In the genomic region with DNA sequence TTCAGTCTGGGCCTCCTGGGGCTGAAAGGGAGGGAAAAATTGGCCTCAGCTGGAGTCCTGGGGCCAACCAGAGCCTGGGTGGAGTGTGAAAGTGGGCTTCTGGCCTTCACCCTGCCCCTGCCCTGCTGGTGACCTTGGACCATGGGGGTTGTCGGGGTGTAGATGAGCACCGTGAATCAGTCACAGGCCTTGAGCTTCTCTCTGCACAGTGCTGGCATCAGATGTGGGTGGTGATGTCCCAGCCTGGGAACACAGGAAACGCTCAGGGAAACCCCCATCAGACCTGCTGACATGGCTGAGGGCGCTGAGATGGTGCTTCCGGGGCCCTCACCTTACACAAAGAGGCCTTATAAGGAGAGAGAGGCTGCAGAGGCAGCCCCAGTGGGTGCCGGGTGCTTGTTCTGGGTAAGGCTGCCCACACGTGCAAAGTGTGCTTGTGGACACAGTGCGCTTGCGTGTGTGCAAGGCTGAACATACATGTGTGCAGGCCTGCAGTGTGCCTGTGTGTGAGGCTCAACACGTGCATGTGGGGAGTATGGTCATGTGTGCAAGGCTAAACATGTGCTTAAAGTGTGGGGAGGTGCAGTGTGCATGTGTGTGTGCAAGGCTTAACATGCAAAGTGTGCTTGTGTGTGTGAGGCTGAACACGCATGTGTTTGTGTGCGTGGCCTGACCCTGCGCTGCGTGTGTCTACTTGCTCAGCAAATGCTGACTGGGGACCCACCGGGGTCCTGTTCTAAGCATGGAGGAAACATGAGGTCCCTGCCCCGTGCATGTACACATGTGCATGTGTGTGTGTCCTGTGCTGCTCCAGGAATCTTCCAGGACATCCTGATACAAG, we compare ENCODE assay signal across 8 cellular contexts. TPM values are rescaled to one million over a fixed set of nuclear protein-coding genes. Genes with fewer than 3 reads are reported as not detected.
DNase-seq lines count a peak whose midpoint lies in the region; ATAC-seq and TF ChIP-seq lines count a peak whose summit lies in the region.

No MANE protein-coding gene starts in this region.

- H3K27me3 ChIP-seq in mesenchymal stem cell (ENCODE audit: control insufficient read depth in 1 of 2, insufficient read depth in 1 of 2, low read length in 2 of 2), result no peaks in the 10 kb centered on the region

- H2BK120ac ChIP-seq in mesenchymal stem cell (ENCODE audit: low read depth, low read length), result no peak overlapping the region

- H3K4me3 ChIP-seq in GM12865 (ENCODE audit: low read depth, low read length) (peak overlapping the region; percentile 77), mesenchymal stem cell (ENCODE audit: insufficient read depth in 1 of 2, low read depth in 1 of 2, low read length in 2 of 2) (peak overlapping the region in 1 of 2 experiments; percentile 69)

- no peak overlapping the region for H3K4ac ChIP-seq in mesenchymal stem cell (ENCODE audit: low read depth in 1 of 2, low read length in 2 of 2)

- POLR2A ChIA-PET in RWPE1 (lab: Yijun Ruan, JAX; ENCODE audit: low non-redundant PET), result no interaction called here

- peak overlapping the region in 1 of 2 experiments; percentile 63 for H3K18ac ChIP-seq in mesenchymal stem cell (ENCODE audit: low read depth in 1 of 2, low read length in 2 of 2)

- H3K36me3 Mint-ChIP-seq in stimulated activated naive B cell treated with anti-CD40 and anti-IgM and Interleukin-4, amounts not matched to agents 10 μg/mL and 1 μg/mL and 100 μg/mL, for 72 hours, result peaks cover 50 to 58% of the 10 kb centered on the region in 2 donors

- peak overlapping the region; percentile 19 for H2BK15ac ChIP-seq in mesenchymal stem cell (ENCODE audit: low read depth, poor library complexity, severe bottlenecking)

- peak; percentile 85 for ATAC-seq in HG02588 (IDR thresholded peaks at IDR 0.05; ENCODE audit: unreplicated experiment)
- ATAC-seq in stimulated activated naive B cell treated with anti-CD40 and anti-IgM and Interleukin-4, amounts not matched to agents 10 μg/mL and 1 μg/mL and 100 μg/mL, for 72 hours (replicated peaks), result peak; percentile 82 to 84

- no peak overlapping the region for H2BK5ac ChIP-seq in mesenchymal stem cell (ENCODE audit: low read depth, low read length, poor library complexity, severe bottlenecking)

- H3K4me3 Mint-ChIP-seq in stimulated activated naive B cell treated with anti-CD40 and anti-IgM and Interleukin-4, amounts not matched to agents 10 μg/mL and 1 μg/mL and 100 μg/mL, for 72 hours, result peak overlapping the region; percentile 86 to 90

- H3K27me3 Mint-ChIP-seq in stimulated activated naive B cell treated with anti-CD40 and anti-IgM and Interleukin-4, amounts not matched to agents 10 μg/mL and 1 μg/mL and 100 μg/mL, for 72 hours, result no peaks in the 10 kb centered on the region

- peaks cover 28% of the 10 kb centered on the region for H3K79me1 ChIP-seq in mesenchymal stem cell (replicated peaks; ENCODE audit: low read length, poor library complexity, severe bottlenecking)

- no peaks in the 10 kb centered on the region for H3K9me3 Mint-ChIP-seq in stimulated activated naive B cell treated with anti-CD40 and anti-IgM and Interleukin-4, amounts not matched to agents 10 μg/mL and 1 μg/mL and 100 μg/mL, for 72 hours

- H4K91ac ChIP-seq in mesenchymal stem cell (ENCODE audit: low read length), result peak overlapping the region; percentile 84

- H2AFZ ChIP-seq in mesenchymal stem cell (ENCODE audit: low read depth, low read length), result no peak overlapping the region

- H3K23ac ChIP-seq in mesenchymal stem cell (ENCODE audit: low read length in 2 of 2), result no peak overlapping the region

- intact Hi-C loops in posterior vena cava (cut with DNase I), result no loop called here

- TF ChIP-seq CTCF in GM12865 (IDR thresholded peaks at IDR 0.05; ENCODE audit: insufficient read depth, low read depth, low read length, missing control alignments), result no peak
- no peak for TF ChIP-seq CTCF in RWPE1 (conservative IDR thresholded peaks at IDR 0.05; ENCODE audit: low read depth)

- H3K36me3 ChIP-seq in mesenchymal stem cell (ENCODE audit: control insufficient read depth in 1 of 2, insufficient read depth in 2 of 2, low read depth in 1 of 2, low read length in 2 of 2), result peaks cover 44 to 51% of the 10 kb centered on the region in 2 experiments

- H3K27ac ChIP-seq in RWPE1, result peak overlapping the region; percentile 97
- peak overlapping the region; percentile 9 for H3K27ac ChIP-seq in mesenchymal stem cell (ENCODE audit: low read length, poor library complexity, severe bottlenecking)

- peak overlapping the region; percentile 70 for H2AK5ac ChIP-seq in mesenchymal stem cell (ENCODE audit: low read length, severe bottlenecking)

- peaks cover 40 to 89% of the 10 kb centered on the region in 2 donors for H3K4me1 Mint-ChIP-seq in stimulated activated naive B cell treated with anti-CD40 and anti-IgM and Interleukin-4, amounts not matched to agents 10 μg/mL and 1 μg/mL and 100 μg/mL, for 72 hours

- peak overlapping the region; percentile 8 for H4K8ac ChIP-seq in mesenchymal stem cell (ENCODE audit: low read length)

- H3K27ac Mint-ChIP-seq in stimulated activated naive B cell treated with anti-CD40 and anti-IgM and Interleukin-4, amounts not matched to agents 10 μg/mL and 1 μg/mL and 100 μg/mL, for 72 hours, result peak overlapping the region; percentile 99

- 92% methylated on average over 16 of the region's 16 CpGs for WGBS in mesenchymal stem cell

- peak overlapping the region; percentile 84 for H3K9ac ChIP-seq in mesenchymal stem cell (ENCODE audit: low read length)

- no peak overlapping the region for H3K4me2 ChIP-seq in mesenchymal stem cell (ENCODE audit: low read length, poor library complexity, severe bottlenecking)

- peak overlapping the region in 1 of 2 experiments; percentile 21 for H2BK12ac ChIP-seq in mesenchymal stem cell (ENCODE audit: low read length in 2 of 2)

- H3K14ac ChIP-seq in mesenchymal stem cell (ENCODE audit: low read length in 2 of 2), result no peak overlapping the region

- H3K9me3 ChIP-seq in mesenchymal stem cell (ENCODE audit: control insufficient read depth, low read length), result no peaks in the 10 kb centered on the region

- peaks cover 38% of the 10 kb centered on the region for H3K4me1 ChIP-seq in mesenchymal stem cell (ENCODE audit: control insufficient read depth, insufficient read depth, low read depth, low read length)

- DNase-seq in GM12865 (ENCODE audit: low read depth) (peak; percentile 96), RWPE1 (ENCODE audit: low spot score) (no peak), mesenchymal stem cell (no peak), NCI-H1417 (lab: John Stamatoyannopoulos, UW) (no peak), posterior vena cava (ENCODE audit: low spot score) (no peak)
- DNase-seq in activated naive CD8-positive, alpha-beta T cell treated with anti-CD3 and anti-CD28 coated beads, Interleukin-2, amount 50 U/mL, for 16 hours (ENCODE audit: low read depth, low spot score), result peak; percentile 79
- DNase-seq in stimulated activated naive B cell treated with anti-CD40 and anti-IgM and Interleukin-4, amounts not matched to agents 10 μg/mL and 1 μg/mL and 100 μg/mL, for 72 hours, result peak; percentile 93

- CTCF ChIA-PET in RWPE1 (lab: Yijun Ruan, JAX), result no interaction called here

RNA-seq across cellular contexts. Expression of gene ARPC1B, which starts 6.5 kb away (rescaled TPM):
- polyA plus RNA-seq in mesenchymal stem cell (2013, experiment 1 of 2), result 211 TPM
- polyA plus RNA-seq in mesenchymal stem cell (2013, experiment 2 of 2), result 214 TPM
- total RNA-seq in posterior vena cava, result 100 to 1,000 TPM; 102 to 144 TPM

RNA-seq across cellular contexts. Expression of gene PDAP1, which starts 27.4 kb away (rescaled TPM):
- 109 TPM for polyA plus RNA-seq in mesenchymal stem cell (2013, experiment 1 of 2)
- 104 TPM for polyA plus RNA-seq in mesenchymal stem cell (2013, experiment 2 of 2)
- 10 to 100 TPM; 84.1 to 95.6 TPM for total RNA-seq in posterior vena cava

RNA-seq across cellular contexts. Expression of gene BUD31, which starts 27.7 kb away (rescaled TPM):
- polyA plus RNA-seq in mesenchymal stem cell (2013, experiment 1 of 2), result 171 TPM
- 175 TPM for polyA plus RNA-seq in mesenchymal stem cell (2013, experiment 2 of 2)
- total RNA-seq in posterior vena cava, result 10 to 100 TPM; 48.2 to 57.1 TPM

RNA-seq across cellular contexts. Expression of gene ARPC1A, which starts 55.3 kb away (rescaled TPM):
- polyA plus RNA-seq in mesenchymal stem cell (2013, experiment 1 of 2), result 293 TPM
- polyA plus RNA-seq in mesenchymal stem cell (2013, experiment 2 of 2), result 307 TPM
- 10 to 100 TPM; 74.4 to 85.5 TPM for total RNA-seq in posterior vena cava

RNA-seq across cellular contexts. Expression of gene PTCD1, which starts 57.6 kb away (rescaled TPM):
- polyA plus RNA-seq in mesenchymal stem cell (2013, experiment 1 of 2), result 2.8 TPM
- polyA plus RNA-seq in mesenchymal stem cell (2013, experiment 2 of 2), result 2.4 TPM
- total RNA-seq in posterior vena cava, result 1 to 10 TPM; 3.1 to 5.6 TPM

Comparison
In these comparisons a context has a peak if more than half of its experiments do, and no peak if none do; other contexts are left out.
1. DNase-seq: peak in GM12865 (single experiment), activated naive CD8-positive, alpha-beta T cell treated with anti-CD3 and anti-CD28 coated beads, Interleukin-2, amount 50 U/mL, for 16 hours (single experiment) and stimulated activated naive B cell treated with anti-CD40 and anti-IgM and Interleukin-4, amounts not matched to agents 10 μg/mL and 1 μg/mL and 100 μg/mL, for 72 hours (single experiment); none in RWPE1 (single experiment), mesenchymal stem cell (single experiment), NCI-H1417 (0 of 3) and posterior vena cava (single experiment).